21 cellular contexts compared by ENCODE assay signal in the genomic region with DNA sequence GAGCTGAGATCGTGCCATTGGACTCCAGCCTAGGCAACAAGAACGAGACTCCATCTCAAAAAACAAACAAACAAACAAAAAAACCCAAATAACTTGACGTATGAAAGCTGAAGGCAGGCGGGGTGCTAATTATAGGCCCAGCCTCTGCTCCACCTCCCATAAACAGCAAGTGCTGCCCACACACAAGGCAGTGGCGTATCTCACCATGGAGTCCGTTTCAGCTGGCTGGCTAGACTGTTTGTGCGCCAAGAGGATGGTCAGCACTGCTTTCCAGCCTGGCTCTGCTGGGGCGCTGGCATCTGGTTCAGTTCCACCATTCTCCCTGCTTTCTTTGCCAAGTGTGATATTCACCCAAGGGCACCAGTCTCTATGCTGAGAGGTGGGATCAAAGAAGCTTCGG.
"Had no signal": no experiment of that assay in that cellular context is flagged by ENCODE, and none has a peak within 500 bp of the region (broad histone marks: within the 10 kb centered on the region; RNA-seq: fewer than 3 reads in every experiment).

No MANE protein-coding gene starts in this region.

- H3K4me1 ChIP-seq: body of pancreas, neural progenitor cell, transverse colon had no signal

- FAIRE-seq: urothelium cell line had no signal

- H3K4me3 ChIP-seq: body of pancreas, cardiac muscle cell, neural progenitor cell, smooth muscle cell, transverse colon had no signal

- ATAC-seq: activated naive CD8-positive, alpha-beta T cell treated with anti-CD3 and anti-CD28 coated beads, Interleukin-2, amount 50 U/mL, for 24 hours; activated T-cell treated with anti-CD3 and anti-CD28 coated beads, Interleukin-2, amount 50 U/mL, for 72 hours; body of pancreas; stimulated activated naive B cell treated with anti-CD40 and anti-IgM and Interleukin-4, amounts not matched to agents 10 μg/mL and 1 μg/mL and 100 μg/mL, for 72 hours; T-helper 17 cell had no signal

- H2AFZ ChIP-seq: neural progenitor cell had no signal

- H3K27ac ChIP-seq: body of pancreas, cardiac muscle cell, neural progenitor cell, transverse colon had no signal

- DNase-seq: activated B cell treated with CpG ODN at 0.5 μM for 24 hours; activated CD4-positive, alpha-beta T cell treated with anti-CD3 and anti-CD28 coated beads for 4 hours; activated CD4-positive, alpha-beta T cell treated with anti-CD3 and anti-CD28 coated beads, Interleukin-2, amount 50 U/mL, for 48 hours; activated effector memory CD4-positive, alpha-beta T cell treated with anti-CD3 and anti-CD28 coated beads, Interleukin-2, amount 50 U/mL, for 16 hours; activated naive CD4-positive, alpha-beta T cell treated with anti-CD3 and anti-CD28 coated beads, Interleukin-2, amount 50 U/mL, for 16 hours; activated naive CD8-positive, alpha-beta T cell treated with anti-CD3 and anti-CD28 coated beads, Interleukin-2, amount 50 U/mL, for 24 hours; activated T-cell treated with anti-CD3 and anti-CD28 coated beads, Interleukin-2, amount 50 U/mL, for 72 hours; body of pancreas; effector CD4-positive, alpha-beta T cell; erythroblast; foreskin fibroblast; mesenchymal stem cell; naive B cell; stimulated activated CD4-positive, alpha-beta T cell treated with anti-CD3 and anti-CD28 coated beads, Interleukin-15, amount 100 ng/mL, for 24 hours; stimulated activated naive B cell treated with anti-CD40 and anti-IgM and Interleukin-4, amounts not matched to agents 10 μg/mL and 1 μg/mL and 100 μg/mL, for 72 hours; T-helper 17 cell; transverse colon had no signal

- H3K27me3 ChIP-seq: body of pancreas, cardiac muscle cell, neural progenitor cell, transverse colon had no signal

- H3K9ac ChIP-seq: neural progenitor cell had no signal

- H3K4me2 ChIP-seq: neural progenitor cell, smooth muscle cell had no signal

- H3K9me3 ChIP-seq: body of pancreas, transverse colon had no signal
